ENCODE assay signal across 9 cellular contexts in genomic region chr14:64952598-64953309, GRCh38. TPM values are rescaled to one million over a fixed set of nuclear protein-coding genes. Genes with fewer than 3 reads are reported as not detected.
DNase-seq lines count a peak whose midpoint lies in the region; ATAC-seq, FAIRE-seq and TF ChIP-seq lines count a peak whose summit lies in the region.
"Had no signal": no experiment of that assay in that cellular context is flagged by ENCODE, and none has a peak within 500 bp of the region (broad histone marks: within the 10 kb centered on the region; RNA-seq: fewer than 3 reads in every experiment).

No MANE protein-coding gene starts in this region.

- H3K36me3 ChIP-seq in DND-41 (ENCODE audit: insufficient read depth, low read length) (peaks cover 46% of the 10 kb centered on the region), iPS-20b (ENCODE audit: insufficient read depth, low read depth, low read length) (peaks cover 47% of the 10 kb centered on the region)
- H3K36me3 ChIP-seq: SJSA1 had no signal

- H3K4me3 ChIP-seq in DND-41 (ENCODE audit: low read depth in 1 of 2, low read length in 2 of 2) (no peak overlapping the region), iPS-20b (ENCODE audit: low read length) (no peak overlapping the region)
- H3K4me3 ChIP-seq: SJSA1 had no signal

- H4K20me1 ChIP-seq in DND-41 (ENCODE audit: insufficient read depth, low read length) = 0 out of 2 replicates have a peak, but pooled peaks cover 3% of the 10 kb centered on the region

- no peak overlapping the region for H2AFZ ChIP-seq in DND-41 (ENCODE audit: low read depth, low read length)

- no peaks in the 10 kb centered on the region for H3K79me2 ChIP-seq in DND-41 (ENCODE audit: insufficient read depth, low read length)

- no peak overlapping the region for H3K4me2 ChIP-seq in DND-41 (ENCODE audit: insufficient read depth, low read length)

- peak; percentile 35 for TF ChIP-seq CTCF in DND-41 (IDR thresholded peaks at IDR 0.05; ENCODE audit: borderline replicate concordance, extremely low read depth, low read length, poor library complexity, severe bottlenecking)

- no peak for FAIRE-seq in RCC 7860 (lab: Jason Lieb, UNC)

- no peaks in the 10 kb centered on the region for H3K27me3 ChIP-seq in DND-41 (ENCODE audit: insufficient read depth, low read length, poor library complexity)
- H3K27me3 ChIP-seq in iPS-20b (ENCODE audit: insufficient read depth, low read length) = no peaks in the 10 kb centered on the region
- H3K27me3 ChIP-seq: SJSA1 had no signal

- H3K27ac ChIP-seq in DND-41 (ENCODE audit: low read length) (no peak overlapping the region), iPS-20b (ENCODE audit: low read length) (no peak overlapping the region)
- H3K27ac ChIP-seq: SJSA1 had no signal

- peak; percentile 59; the same call in 1 of the 3 replicates for ATAC-seq in DND-41 (ENCODE audit: insufficient read depth, low read depth)

- H3K4me1 ChIP-seq in DND-41 (ENCODE audit: insufficient read depth, low read length) (no peaks in the 10 kb centered on the region), iPS-20b (ENCODE audit: insufficient read depth, low read length) (peaks cover 26% of the 10 kb centered on the region)
- H3K4me1 ChIP-seq: SJSA1 had no signal

- DNase-seq in DND-41 (no peak), GM19240 (ENCODE audit: insufficient read length, low spot score) (peak; percentile 64), HT1080 (ENCODE audit: low read depth) (peak; percentile 23), GM19238 (ENCODE audit: insufficient read length, low spot score) (no peak), NCI-H1694 treated with DMSO at 0.1 percent for 48 hours (lab: John Stamatoyannopoulos, UW) (no peak), RCC 7860 (ENCODE audit: low spot score) (no peak)
- DNase-seq in stimulated activated CD4-positive, alpha-beta T cell treated with anti-CD3 and anti-CD28 coated beads, Interleukin-15, amount 100 ng/mL, for 24 hours = no peak

- H3K9ac ChIP-seq in DND-41 (ENCODE audit: low read depth, low read length) (no peak overlapping the region), iPS-20b (ENCODE audit: low read depth, low read length) (peak overlapping the region; percentile 42; the same call in 1 of the 2 replicates)

- H3K9me3 ChIP-seq in DND-41 (ENCODE audit: insufficient read depth, low read length, severe bottlenecking) = no peaks in the 10 kb centered on the region
- H3K9me3 ChIP-seq in iPS-20b (ENCODE audit: insufficient read depth, low read depth, low read length) = no peaks in the 10 kb centered on the region
- H3K9me3 ChIP-seq: SJSA1 had no signal

RNA-seq across cellular contexts. Expression of gene GPX2, which starts 10.2 kb away (rescaled TPM):
- not detected in 2 replicates for total RNA-seq in HT1080 (2014; rRNA removed; shearing (Covaris generic))
- not detected in 2 replicates for polyA plus RNA-seq in HT1080 (2015; cell fraction: cytosol; rRNA removed)
- polyA plus RNA-seq in HT1080 (2015; cell fraction: nucleus; rRNA removed) = not detected in 2 replicates
- total RNA-seq: SJSA1 had no signal

RNA-seq across cellular contexts. Expression of gene RAB15, which starts 19.4 kb away (rescaled TPM):
- 16.4 and 22.3 TPM in 2 replicates for total RNA-seq in HT1080 (2014; rRNA removed; shearing (Covaris generic))
- polyA plus RNA-seq in HT1080 (2015; cell fraction: cytosol; rRNA removed) = 6.7 and 7.1 TPM in 2 replicates
- 5.7 and 7.3 TPM in 2 replicates for polyA plus RNA-seq in HT1080 (2015; cell fraction: nucleus; rRNA removed)

RNA-seq across cellular contexts. Expression of gene FNTB, which starts 33.9 kb away (rescaled TPM):
- total RNA-seq in HT1080 (2014; rRNA removed; shearing (Covaris generic)) = 12.0 and 17.2 TPM in 2 replicates
- polyA plus RNA-seq in HT1080 (2015; cell fraction: cytosol; rRNA removed) = 13.0 and 14.0 TPM in 2 replicates
- polyA plus RNA-seq in HT1080 (2015; cell fraction: nucleus; rRNA removed) = 24.8 and 31.2 TPM in 2 replicates

RNA-seq across cellular contexts. Expression of gene CHURC1, which starts 38.5 kb away (rescaled TPM):
- 32.5 and 33.0 TPM in 2 replicates for total RNA-seq in HT1080 (2014; rRNA removed; shearing (Covaris generic))
- polyA plus RNA-seq in HT1080 (2015; cell fraction: cytosol; rRNA removed) = 35.8 and 41.1 TPM in 2 replicates
- polyA plus RNA-seq in HT1080 (2015; cell fraction: nucleus; rRNA removed) = 21.6 and 32.7 TPM in 2 replicates

Comparison
In these comparisons a context has a peak if more than half of its experiments do, and no peak if none do; other contexts are left out.
1. DNase-seq: peak in GM19240 (single experiment) and HT1080 (single experiment); none in DND-41 (single experiment), GM19238 (single experiment), NCI-H1694 treated with DMSO at 0.1 percent for 48 hours (single experiment), stimulated activated CD4-positive, alpha-beta T cell treated with anti-CD3 and anti-CD28 coated beads, Interleukin-15, amount 100 ng/mL, for 24 hours (single experiment) and RCC 7860 (single experiment).